In the genomic region with DNA sequence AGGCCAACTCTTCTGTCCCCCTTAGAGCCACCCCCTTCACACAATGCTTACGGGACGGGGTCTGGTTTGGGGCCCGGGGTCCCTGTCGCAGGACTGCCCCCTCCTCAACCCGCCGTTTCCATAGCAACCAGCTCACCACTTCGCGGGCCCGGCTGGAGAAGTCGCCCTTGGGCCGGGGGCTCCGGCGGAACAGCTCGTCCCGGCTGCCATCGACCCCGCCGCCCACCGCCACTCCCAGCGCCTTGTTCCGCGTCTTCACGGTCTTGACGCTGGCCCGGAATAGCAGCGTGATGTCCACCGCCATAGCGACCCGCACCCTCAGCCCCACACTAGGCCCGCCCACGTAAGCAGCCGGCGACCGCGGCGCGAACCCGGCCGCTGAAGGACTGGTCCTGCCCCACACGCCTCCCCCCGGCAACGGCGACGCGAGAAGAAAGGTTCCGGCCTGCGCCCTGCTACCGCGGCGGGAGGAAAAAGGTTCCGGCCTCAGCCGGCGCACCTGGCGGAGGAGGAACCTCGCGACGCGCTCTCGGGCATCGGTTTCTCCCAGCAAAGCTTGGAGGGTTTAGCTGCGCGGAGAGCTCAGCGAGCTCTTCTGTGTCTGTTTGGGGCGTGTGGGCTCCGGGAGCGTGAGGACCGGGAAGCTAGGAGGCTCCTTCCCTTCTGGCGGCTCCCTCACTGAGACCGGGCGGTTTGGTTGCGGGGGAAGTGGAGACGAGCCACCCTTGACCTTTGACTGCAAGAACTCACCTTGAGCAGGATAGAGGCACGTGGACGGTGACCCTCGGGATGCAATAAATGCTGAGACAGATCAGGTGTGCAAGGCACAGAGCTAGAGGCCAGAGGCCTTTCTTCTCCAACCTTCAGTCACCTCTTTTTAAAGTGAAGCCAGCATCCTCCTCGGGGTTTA, we compare ENCODE assay signal across 8 cellular contexts. TPM values are rescaled to one million over a fixed set of nuclear protein-coding genes. Genes with fewer than 3 reads are reported as not detected.
DNase-seq lines count a peak whose midpoint lies in the region; ATAC-seq, FAIRE-seq and TF ChIP-seq lines count a peak whose summit lies in the region.

A gene (minus strand): TSS at position 388 of the 910 bp plus-strand sequence. CDS start 84 bp downstream, at position 304.

- H3K14ac ChIP-seq in H1 (ENCODE audit: insufficient read length), result no peak within 1 kb of the TSS
- H3K14ac ChIP-seq in mesenchymal stem cell (ENCODE audit: low read length in 2 of 2), result peak within 1 kb of the TSS in 1 of 2 experiments; percentile 35

- H3K4ac ChIP-seq in H1 (replicated peaks; ENCODE audit: insufficient read length, low read depth, low read length) (no peak within 1 kb of the TSS), mesenchymal stem cell (ENCODE audit: low read depth in 1 of 2, low read length in 2 of 2) (peak within 1 kb of the TSS; percentile 59 to 94)

- H3K4me1 ChIP-seq in H1 (replicated peaks in 1 of 4; ENCODE audit: control insufficient read depth in 3 of 4, insufficient read depth in 4 of 4, low read length in 3 of 4), result 0 out of 7 replicates have a peak, but pooled peaks cover 0 to 3% (median 0%) of the 10 kb centered on the region in 4 experiments
- H3K4me1 ChIP-seq in mesenchymal stem cell (ENCODE audit: control insufficient read depth, insufficient read depth, low read depth, low read length), result peaks cover 4% of the 10 kb centered on the region

- peak within 1 kb of the TSS; percentile 95 for H3K18ac ChIP-seq in H1 (ENCODE audit: extremely low read depth, low read length)
- peak within 1 kb of the TSS; percentile 76 to 90 for H3K18ac ChIP-seq in mesenchymal stem cell (ENCODE audit: low read depth in 1 of 2, low read length in 2 of 2)

- no peaks in the 10 kb centered on the region for H3K27me3 ChIP-seq in H1 (replicated peaks in 1 of 4; ENCODE audit: control insufficient read depth in 3 of 4, extremely low read depth in 1 of 4, insufficient read depth in 3 of 4, low read length in 3 of 4)
- H3K27me3 ChIP-seq in mesenchymal stem cell (ENCODE audit: control insufficient read depth in 1 of 2, insufficient read depth in 1 of 2, low read length in 2 of 2), result no peaks in the 10 kb centered on the region

- peak within 1 kb of the TSS; percentile 74; the same call in 1 of the 2 replicates for H2BK15ac ChIP-seq in H1 (ENCODE audit: low read length)
- peak within 1 kb of the TSS; percentile 85 for H2BK15ac ChIP-seq in mesenchymal stem cell (ENCODE audit: low read depth, poor library complexity, severe bottlenecking)

- H2AK5ac ChIP-seq in H1 (ENCODE audit: low read depth, low read length), result no peak within 1 kb of the TSS; the same call in 1 of the 2 replicates
- H2AK5ac ChIP-seq in mesenchymal stem cell (ENCODE audit: low read length, severe bottlenecking), result no peak within 1 kb of the TSS

- H2BK5ac ChIP-seq in H1 (ENCODE audit: low read depth, low read length) (peak within 1 kb of the TSS; percentile 82; the same call in 1 of the 2 replicates), mesenchymal stem cell (ENCODE audit: low read depth, low read length, poor library complexity, severe bottlenecking) (no peak within 1 kb of the TSS)

- H4K5ac ChIP-seq in H1 (ENCODE audit: insufficient read length, low read depth, low read length), result peak within 1 kb of the TSS; percentile 67

- TF ChIP-seq EP300 in H1 (IDR thresholded peaks at IDR 0.05; ENCODE audit: borderline replicate concordance in 1 of 2, low read depth in 2 of 2, low read length in 2 of 2), result peak; percentile 59 to 88

- H3K36me3 ChIP-seq in H1 (ENCODE audit: control insufficient read depth in 2 of 4, insufficient read depth in 4 of 4, low read length in 3 of 4) (peaks cover 0 to 7% (median 2%) of the 10 kb centered on the region in 4 experiments; a peak in 3 of 8 replicates), mesenchymal stem cell (ENCODE audit: control insufficient read depth in 1 of 2, insufficient read depth in 2 of 2, low read depth in 1 of 2, low read length in 2 of 2) (peaks cover 0 to 17% of the 10 kb centered on the region in 2 experiments)

- H4K8ac ChIP-seq in H1 (ENCODE audit: extremely low read depth, insufficient read depth, low read length) (peak within 1 kb of the TSS; percentile 97), mesenchymal stem cell (ENCODE audit: low read length) (peak within 1 kb of the TSS; percentile 95)

- POLR2A ChIA-PET in H1 (lab: Charles Lee; ENCODE audit: partially characterized antibody), result interaction anchor here (0.9 to 3.5 kb wide), 12 partner anchors 9 to 126 kb away, joined by 3 to 17 read pairs (median 4); no protein-coding TSS in a partner anchor

- H3K79me1 ChIP-seq in H1 (ENCODE audit: low read depth, low read length) (peaks cover 6% of the 10 kb centered on the region), mesenchymal stem cell (replicated peaks; ENCODE audit: low read length, poor library complexity, severe bottlenecking) (peaks cover 15% of the 10 kb centered on the region)

- H4K91ac ChIP-seq in H1 (replicated peaks; ENCODE audit: insufficient read length, low read length) (peak within 1 kb of the TSS; percentile 71), mesenchymal stem cell (ENCODE audit: low read length) (peak within 1 kb of the TSS; percentile 81)

- CTCF ChIA-PET in H1 (lab: Charles Lee; ENCODE audit: partially characterized antibody), result interaction anchor here (0.7 to 3.7 kb wide), 13 partner anchors 14 to 136 kb away, joined by 3 to 15 read pairs (median 5); no protein-coding TSS in a partner anchor

- TF ChIP-seq RAD21 in H1 (IDR thresholded peaks at IDR 0.05 in 1 of 2, conservative IDR thresholded peaks at IDR 0.05 in 1 of 2; ENCODE audit: low read depth in 2 of 2, low read length in 2 of 2), result peak; percentile 18 to 41; a peak in 3 of 4 replicates

- H2BK120ac ChIP-seq in H1 (replicated peaks; ENCODE audit: low read depth, low read length) (no peak within 1 kb of the TSS), mesenchymal stem cell (ENCODE audit: low read depth, low read length) (no peak within 1 kb of the TSS)

- H4K20me1 ChIP-seq in H1 (replicated peaks in 1 of 2; ENCODE audit: control insufficient read depth in 1 of 2, insufficient read depth in 2 of 2, low read length in 2 of 2), result peaks cover 2 to 6% of the 10 kb centered on the region in 2 experiments

- TF ChIP-seq CTCF in H1 (IDR thresholded peaks at IDR 0.05; ENCODE audit: control extremely low read depth in 1 of 3, insufficient read depth in 1 of 3, low read depth in 1 of 3, low read length in 3 of 3), result peak in 1 of 3 experiments; percentile 5; a peak in 1 of 4 replicates

- H3K4me2 ChIP-seq in H1 (ENCODE audit: insufficient read depth in 1 of 2, low read depth in 2 of 2, low read length in 2 of 2) (peak within 1 kb of the TSS; percentile 72 to 82), mesenchymal stem cell (ENCODE audit: low read length, poor library complexity, severe bottlenecking) (peak within 1 kb of the TSS; percentile 71)

- no peak within 1 kb of the TSS for H2BK20ac ChIP-seq in H1 (ENCODE audit: low read length)

- no peak for FAIRE-seq in H1 (lab: Jason Lieb, UNC)

- peak within 1 kb of the TSS; percentile 86 for H3K27ac ChIP-seq in H1 (ENCODE audit: low read depth, low read length)
- H3K27ac ChIP-seq in mesenchymal stem cell (ENCODE audit: low read length, poor library complexity, severe bottlenecking), result peak within 1 kb of the TSS; percentile 55

- H3K23ac ChIP-seq in H1 (ENCODE audit: insufficient read length) (no peak within 1 kb of the TSS), mesenchymal stem cell (ENCODE audit: low read length in 2 of 2) (no peak within 1 kb of the TSS)

- TF ChIP-seq POLR2A in H1 (IDR thresholded peaks at IDR 0.05; ENCODE audit: control extremely low read depth in 1 of 2, low read depth in 2 of 2, low read length in 2 of 2), result peak in 1 of 2 experiments; percentile 86; a peak in 2 of 3 replicates

- DNase-seq in COLO668 (lab: John Stamatoyannopoulos, UW; ENCODE audit: unreplicated experiment), result peak; percentile 93
- DNase-seq in HPDE6-E6E7 (ENCODE audit: extremely low spot score), result peak; percentile 85
- DNase-seq in NK-92 treated with Interleukin-12 subunit alpha and Interleukin-12 subunit beta, amount 100 ng/mL, for 24 hours (lab: John Stamatoyannopoulos, UW), result peak; percentile 76
- peak; percentile 71 to 93 (median 90) for DNase-seq in activated CD8-positive, alpha-beta memory T cell treated with anti-CD3 and anti-CD28 coated beads for 48 hours (ENCODE audit: low read depth in 2 of 3, low spot score in 2 of 3)
- DNase-seq in H1 (ENCODE audit: low read depth in 1 of 2, low spot score in 2 of 2), result peak; percentile 44 to 99
- peak; percentile 88 for DNase-seq in mesenchymal stem cell
- peak; percentile 79 for DNase-seq in stimulated activated CD8-positive, alpha-beta memory T cell treated with anti-CD3 and anti-CD28 coated beads, Interleukin-15, amount 100 ng/mL, for 1 hour (ENCODE audit: low read depth)

- H3K9me3 ChIP-seq in H1 (ENCODE audit: insufficient read depth in 2 of 2, low read depth in 1 of 2, low read length in 1 of 2) (no peaks in the 10 kb centered on the region), mesenchymal stem cell (ENCODE audit: control insufficient read depth, low read length) (no peaks in the 10 kb centered on the region)

- peaks cover 4 to 44% of the 10 kb centered on the region in 2 experiments; a peak in 3 of 4 replicates for H3K79me2 ChIP-seq in H1 (ENCODE audit: control insufficient read depth in 1 of 2, insufficient read depth in 2 of 2, low read length in 2 of 2)

- peak within 1 kb of the TSS; percentile 88 to 95 (median 90) for H3K4me3 ChIP-seq in H1 (ENCODE audit: extremely low read depth in 1 of 4, insufficient read depth in 2 of 4, low read depth in 3 of 4, low read length in 4 of 4)
- peak within 1 kb of the TSS; percentile 82 to 94 for H3K4me3 ChIP-seq in mesenchymal stem cell (ENCODE audit: insufficient read depth in 1 of 2, low read depth in 1 of 2, low read length in 2 of 2)

- H2AFZ ChIP-seq in H1 (ENCODE audit: low read length), result peak within 1 kb of the TSS; percentile 90
- H2AFZ ChIP-seq in mesenchymal stem cell (ENCODE audit: low read depth, low read length), result peak within 1 kb of the TSS; percentile 66

- no peak within 1 kb of the TSS for H3K56ac ChIP-seq in H1 (replicated peaks; ENCODE audit: insufficient read length, low read depth, low read length)

- H3K23me2 ChIP-seq in H1 (ENCODE audit: low read depth, low read length), result peaks cover 9% of the 10 kb centered on the region

- H3K9ac ChIP-seq in H1 (replicated peaks in 1 of 4; ENCODE audit: extremely low read depth in 1 of 4, low read depth in 3 of 4, low read length in 3 of 4), result peak within 1 kb of the TSS; percentile 77 to 91 (median 86)
- peak within 1 kb of the TSS; percentile 99 for H3K9ac ChIP-seq in mesenchymal stem cell (ENCODE audit: low read length)

- 2% methylated on average over 48 of the region's 76 CpGs; no CpG with 5 or more reads in 1 of the 2 experiments for WGBS in H1 (ENCODE audit: extremely low coverage in 1 of 2, insufficient coverage in 1 of 2, insufficient read length in 1 of 2, insufficient replicate concordance in 2 of 2, low coverage in 1 of 2, low lambda C conversion rate in 2 of 2, missing lambda C conversion rate in 1 of 2), 2 experiments
- WGBS in mesenchymal stem cell, result under 1% methylated on average over 75 of the region's 76 CpGs

- peak; percentile 84 for ATAC-seq in GM19467 (IDR thresholded peaks at IDR 0.05; ENCODE audit: unreplicated experiment)

- H2BK12ac ChIP-seq in H1 (ENCODE audit: low read depth, low read length), result no peak within 1 kb of the TSS
- peak within 1 kb of the TSS in 1 of 2 experiments; percentile 50 for H2BK12ac ChIP-seq in mesenchymal stem cell (ENCODE audit: low read length in 2 of 2)

RNA-seq across cellular contexts. Expression of the gene that starts here (rescaled TPM):
- 18.3 and 20.0 TPM in 2 replicates for total RNA-seq in H1 (2021; fragmentation: NEBNext Ultra II Directional; extraction: Animal tissue kit (Norgen Biotek cat#: 25700))
- 9.8 and 14.6 TPM in 2 replicates for polyA plus RNA-seq in H1 (2011; rRNA removed)
- polyA plus RNA-seq in H1 (2011; cell fraction: cytosol; rRNA removed), result 15.2 TPM
- polyA plus RNA-seq in H1 (2011; cell fraction: nucleus; rRNA removed), result 13.5 TPM
- 15.6 to 17.3 TPM (median 16.7 TPM) in 4 replicates for polyA plus RNA-seq in H1 (2012, experiment 1 of 2)
- polyA plus RNA-seq in H1 (2012, experiment 2 of 2), result 4.7 TPM
- 14.5 TPM for polyA plus RNA-seq in H1 (2013, experiment 1 of 2)
- 13.5 TPM for polyA plus RNA-seq in H1 (2013, experiment 2 of 2)
- 13.0 and 13.2 TPM in 2 replicates for polyA minus RNA-seq in H1 (2011; rRNA and poly(A)+ RNA removed)
- 9.8 TPM for polyA minus RNA-seq in H1 (2011; cell fraction: cytosol; rRNA and poly(A)+ RNA removed)
- polyA minus RNA-seq in H1 (2011; cell fraction: nucleus; rRNA and poly(A)+ RNA removed), result 13.9 TPM
- 28.2 TPM for polyA plus RNA-seq in mesenchymal stem cell (2013, experiment 1 of 2)
- 27.9 TPM for polyA plus RNA-seq in mesenchymal stem cell (2013, experiment 2 of 2)

Comparison
In these comparisons a context has a peak if more than half of its experiments do, and no peak if none do; other contexts are left out.
1. Peak in every context shown above with its lines: DNase-seq, ATAC-seq, H3K4me3 ChIP-seq and H3K27ac ChIP-seq.